ENCODE assay signal across 2 cellular contexts in genomic region chr12:123453165-123453564, GRCh38.
TF ChIP-seq lines count a peak whose summit lies in the region.

No MANE protein-coding gene starts in this region.

TF ChIP-seq in GM23338, 12 proteins besides CTCF, POLR2A, EP300 and RAD21:
- no peak for TF ChIP-seq EZH2 (IDR thresholded peaks at IDR 0.05; ENCODE audit: low read depth, unreplicated experiment)
- TF ChIP-seq JUNB (IDR thresholded peaks at IDR 0.05; ENCODE audit: unreplicated experiment) = no peak
- TF ChIP-seq ZNF462 (CRISPR knock-in tag; IDR thresholded peaks at IDR 0.05) = no peak
- no peak for TF ChIP-seq STAT1 (IDR thresholded peaks at IDR 0.05; ENCODE audit: unreplicated experiment)
- TF ChIP-seq POLR2AphosphoS5 (IDR thresholded peaks at IDR 0.05; ENCODE audit: low read depth) = no peak
- no peak for TF ChIP-seq ETS1 (IDR thresholded peaks at IDR 0.05)
- no peak for TF ChIP-seq EZH2phosphoT487 (IDR thresholded peaks at IDR 0.05; ENCODE audit: unreplicated experiment)
- TF ChIP-seq ZNF331 (CRISPR knock-in tag; IDR thresholded peaks at IDR 0.05; ENCODE audit: low read depth) = no peak
- no peak for TF ChIP-seq REST (IDR thresholded peaks at IDR 0.05; ENCODE audit: unreplicated experiment)
- TF ChIP-seq ZNF114 (CRISPR knock-in tag; IDR thresholded peaks at IDR 0.05) = no peak
- no peak for TF ChIP-seq CREB1 (CRISPR knock-in tag; IDR thresholded peaks at IDR 0.05; ENCODE audit: low read depth)
- TF ChIP-seq NANOG (IDR thresholded peaks at IDR 0.05; ENCODE audit: borderline replicate concordance) = no peak
TF ChIP-seq in GM23338: peak in this region for 0.

TF ChIP-seq in HepG2, 621 proteins besides CTCF, POLR2A, EP300 and RAD21:
- TF ChIP-seq ZNF329 (CRISPR knock-in tag; IDR thresholded peaks at IDR 0.05; ENCODE audit: low read depth) (no peak), ZSCAN5A (CRISPR knock-in tag; IDR thresholded peaks at IDR 0.05; ENCODE audit: borderline replicate concordance) (no peak), HNRNPUL1 (IDR thresholded peaks at IDR 0.05; ENCODE audit: low read depth, low read length) (no peak), MYPOP (CRISPR knock-in tag; IDR thresholded peaks at IDR 0.05) (no peak), ZNF556 (CRISPR knock-in tag; IDR thresholded peaks at IDR 0.05; ENCODE audit: borderline replicate concordance) (no peak), GATAD2A (CRISPR knock-in tag; IDR thresholded peaks at IDR 0.05) (no peak), ZNF230 (CRISPR knock-in tag; IDR thresholded peaks at IDR 0.05) (no peak), ZBTB42 (CRISPR knock-in tag; IDR thresholded peaks at IDR 0.05) (no peak), MIER2 (CRISPR knock-in tag; IDR thresholded peaks at IDR 0.05) (no peak), EED (CRISPR knock-in tag; IDR thresholded peaks at IDR 0.05) (no peak), CSRNP2 (CRISPR knock-in tag; conservative IDR thresholded peaks at IDR 0.05; ENCODE audit: low read depth) (no peak)
